ENCODE assay signal across 8 cellular contexts in genomic region chr12:104695453-104696148, GRCh38.
A peak's percentile ranks its signal among the peaks of the same experiment; 100 is the strongest.
DNase-seq lines count a peak whose midpoint lies in the region; ATAC-seq and TF ChIP-seq lines count a peak whose summit lies in the region.

No MANE protein-coding gene starts in this region.

- H3K9me3 ChIP-seq in CD8-positive, alpha-beta T cell (ENCODE audit: low read length), result no peaks in the 10 kb centered on the region

- H3K27ac ChIP-seq in CD8-positive, alpha-beta T cell (ENCODE audit: low read depth, low read length), result no peak overlapping the region
- H3K27ac ChIP-seq in GM23338 (ENCODE audit: low read depth), result no peak overlapping the region

- TF ChIP-seq CTCF in CD8-positive, alpha-beta T cell (IDR thresholded peaks at IDR 0.05), result no peak
- TF ChIP-seq CTCF in GM23338 (conservative IDR thresholded peaks at IDR 0.05; ENCODE audit: low read depth in 2 of 2), result no peak

- CTCF ChIA-PET in CD8-positive, alpha-beta T cell (lab: Charles Lee), result interaction anchor here (1.0 to 1.8 kb wide), 2 partner anchors 98 to 314 kb away, joined by 3 to 6 read pairs; no protein-coding TSS in a partner anchor
- CTCF ChIA-PET in activated CD8-positive, alpha-beta memory T cell treated with anti-CD3 and anti-CD28 coated beads, Interleukin-2, amount 10 ng/mL, durations not matched to agents 7 days and 5 days (lab: Charles Lee), result interaction anchor here (0.8 to 1.4 kb wide), 6 partner anchors 8 to 357 kb away, joined by 3 to 5 read pairs (median 3); no protein-coding TSS in a partner anchor

- no peaks in the 10 kb centered on the region for H3K79me2 ChIP-seq in GM23338 (replicated peaks; ENCODE audit: insufficient read depth)

- H3K36me3 ChIP-seq in CD8-positive, alpha-beta T cell (ENCODE audit: insufficient read depth, low read length), result no peaks in the 10 kb centered on the region
- H3K36me3 ChIP-seq in GM23338 (ENCODE audit: insufficient read depth), result no peaks in the 10 kb centered on the region

- H3K36me3 Mint-ChIP-seq in CD8-positive, alpha-beta T cell, result peaks cover 9% of the 10 kb centered on the region
- peaks cover 16% of the 10 kb centered on the region for H3K36me3 Mint-ChIP-seq in GM23338 (ENCODE audit: low read depth)
- H3K36me3 Mint-ChIP-seq in activated CD8-positive, alpha-beta memory T cell treated with anti-CD3 and anti-CD28 coated beads, Interleukin-2, amount 10 ng/mL, durations not matched to agents 7 days and 5 days, result peaks cover 43% of the 10 kb centered on the region
- peaks cover 29% of the 10 kb centered on the region for H3K36me3 Mint-ChIP-seq in stimulated activated memory B cell treated with anti-CD40 and anti-IgM and Interleukin-4, amounts not matched to agents 10 μg/mL and 1 μg/mL and 100 μg/mL, for 72 hours

- ATAC-seq in CD8-positive, alpha-beta T cell, result peak; percentile 94
- ATAC-seq in GM23338 (peak; percentile 42), HG02840 (IDR thresholded peaks at IDR 0.05; ENCODE audit: low FRiP score, unreplicated experiment) (no peak)
- ATAC-seq in activated CD8-positive, alpha-beta memory T cell treated with anti-CD3 and anti-CD28 coated beads, Interleukin-2, amount 10 ng/mL, durations not matched to agents 7 days and 5 days, result peak; percentile 80
- peak; percentile 84 for ATAC-seq in stimulated activated memory B cell treated with anti-CD40 and anti-IgM and Interleukin-4, amounts not matched to agents 10 μg/mL and 1 μg/mL and 100 μg/mL, for 72 hours

- no peaks in the 10 kb centered on the region for H4K20me1 ChIP-seq in GM23338 (replicated peaks; ENCODE audit: insufficient read depth)

- intact Hi-C loops in CD8-positive, alpha-beta T cell (cut with DNase I, micrococcal nuclease), result loop anchor here in 1 of 2 experiments (1.0 to 2.0 kb wide), 2 partner anchors 12 to 23 kb away; no protein-coding TSS in a partner anchor

- no peak overlapping the region for H3K4me3 ChIP-seq in CD8-positive, alpha-beta T cell (ENCODE audit: low read depth, low read length)
- H3K4me3 ChIP-seq in GM23338, result no peak overlapping the region

- peaks cover 25% of the 10 kb centered on the region for H3K4me1 ChIP-seq in CD8-positive, alpha-beta T cell (ENCODE audit: insufficient read depth, low read length)
- peaks cover 15% of the 10 kb centered on the region for H3K4me1 ChIP-seq in GM23338 (ENCODE audit: insufficient read depth)

- H2AFZ ChIP-seq in GM23338, result no peak overlapping the region

- H3K4me1 Mint-ChIP-seq in CD8-positive, alpha-beta T cell (ENCODE audit: low read depth), result peaks cover 58% of the 10 kb centered on the region
- peaks cover 11% of the 10 kb centered on the region; the same call in 2 of the 3 replicates for H3K4me1 Mint-ChIP-seq in GM23338
- H3K4me1 Mint-ChIP-seq in activated CD8-positive, alpha-beta memory T cell treated with anti-CD3 and anti-CD28 coated beads, Interleukin-2, amount 10 ng/mL, durations not matched to agents 7 days and 5 days, result peaks cover 75% of the 10 kb centered on the region
- H3K4me1 Mint-ChIP-seq in stimulated activated memory B cell treated with anti-CD40 and anti-IgM and Interleukin-4, amounts not matched to agents 10 μg/mL and 1 μg/mL and 100 μg/mL, for 72 hours, result peaks cover 83% of the 10 kb centered on the region

- H3K9me3 Mint-ChIP-seq in CD8-positive, alpha-beta T cell, result peaks cover 2% of the 10 kb centered on the region
- H3K9me3 Mint-ChIP-seq in GM23338, result peaks cover 14% of the 10 kb centered on the region
- H3K9me3 Mint-ChIP-seq in activated CD8-positive, alpha-beta memory T cell treated with anti-CD3 and anti-CD28 coated beads, Interleukin-2, amount 10 ng/mL, durations not matched to agents 7 days and 5 days (ENCODE audit: low read depth), result peaks cover 8% of the 10 kb centered on the region
- H3K9me3 Mint-ChIP-seq in stimulated activated memory B cell treated with anti-CD40 and anti-IgM and Interleukin-4, amounts not matched to agents 10 μg/mL and 1 μg/mL and 100 μg/mL, for 72 hours, result no peaks in the 10 kb centered on the region

- H3K4me3 Mint-ChIP-seq in CD8-positive, alpha-beta T cell, result peak overlapping the region; percentile 32
- H3K4me3 Mint-ChIP-seq in GM23338, result no peak overlapping the region
- H3K4me3 Mint-ChIP-seq in activated CD8-positive, alpha-beta memory T cell treated with anti-CD3 and anti-CD28 coated beads, Interleukin-2, amount 10 ng/mL, durations not matched to agents 7 days and 5 days, result no peak overlapping the region
- peak overlapping the region; percentile 56 for H3K4me3 Mint-ChIP-seq in stimulated activated memory B cell treated with anti-CD40 and anti-IgM and Interleukin-4, amounts not matched to agents 10 μg/mL and 1 μg/mL and 100 μg/mL, for 72 hours

- H3K4me2 ChIP-seq in GM23338, result peak overlapping the region; percentile 55; the same call in 1 of the 2 replicates

- no peaks in the 10 kb centered on the region for H3K27me3 Mint-ChIP-seq in CD8-positive, alpha-beta T cell (ENCODE audit: low read depth)
- H3K27me3 Mint-ChIP-seq in GM23338 (ENCODE audit: insufficient read depth, low read depth, poor library complexity), result peaks cover 9% of the 10 kb centered on the region
- no peaks in the 10 kb centered on the region for H3K27me3 Mint-ChIP-seq in activated CD8-positive, alpha-beta memory T cell treated with anti-CD3 and anti-CD28 coated beads, Interleukin-2, amount 10 ng/mL, durations not matched to agents 7 days and 5 days
- no peaks in the 10 kb centered on the region for H3K27me3 Mint-ChIP-seq in stimulated activated memory B cell treated with anti-CD40 and anti-IgM and Interleukin-4, amounts not matched to agents 10 μg/mL and 1 μg/mL and 100 μg/mL, for 72 hours

- H3K27me3 ChIP-seq in CD8-positive, alpha-beta T cell (ENCODE audit: insufficient read depth, low read length), result no peaks in the 10 kb centered on the region
- no peaks in the 10 kb centered on the region for H3K27me3 ChIP-seq in GM23338 (ENCODE audit: insufficient read depth)

- no peaks in the 10 kb centered on the region for H3K9me2 ChIP-seq in GM23338 (ENCODE audit: insufficient read depth)

- no peaks in the 10 kb centered on the region for H3F3A ChIP-seq in GM23338 (replicated peaks; ENCODE audit: low read depth)

- DNase-seq in CD8-positive, alpha-beta T cell, result peak in 5 of 7 experiments; percentile 34 to 88 (median 57)
- DNase-seq in GM23338 (ENCODE audit: low spot score) (no peak), NCI-H2107 treated with DMSO at 0.1 percent for 48 hours (lab: John Stamatoyannopoulos, UW; ENCODE audit: unreplicated experiment) (peak; percentile 99), glomerular endothelial cell (ENCODE audit: extremely low read depth, low read depth, low spot score) (peak; percentile 47), NCI-H2227 (lab: John Stamatoyannopoulos, UW; ENCODE audit: unreplicated experiment) (no peak)
- DNase-seq in activated CD8-positive, alpha-beta memory T cell treated with anti-CD3 and anti-CD28 coated beads, Interleukin-2, amount 10 ng/mL, durations not matched to agents 7 days and 5 days, result peak; percentile 80

- peak overlapping the region; percentile 70 for H3K27ac Mint-ChIP-seq in CD8-positive, alpha-beta T cell
- H3K27ac Mint-ChIP-seq in GM23338, result no peak overlapping the region
- peak overlapping the region; percentile 80 for H3K27ac Mint-ChIP-seq in activated CD8-positive, alpha-beta memory T cell treated with anti-CD3 and anti-CD28 coated beads, Interleukin-2, amount 10 ng/mL, durations not matched to agents 7 days and 5 days
- peak overlapping the region; percentile 81 for H3K27ac Mint-ChIP-seq in stimulated activated memory B cell treated with anti-CD40 and anti-IgM and Interleukin-4, amounts not matched to agents 10 μg/mL and 1 μg/mL and 100 μg/mL, for 72 hours

- POLR2A ChIA-PET in CD8-positive, alpha-beta T cell (lab: Charles Lee), result no interaction called here

TF ChIP-seq in GM23338, 12 proteins besides CTCF, POLR2A, EP300 and RAD21 (continues in another document):
- no peak for TF ChIP-seq EZH2 (IDR thresholded peaks at IDR 0.05; ENCODE audit: low read depth, unreplicated experiment)
- no peak for TF ChIP-seq ETS1 (IDR thresholded peaks at IDR 0.05)
- TF ChIP-seq ZNF331 (CRISPR knock-in tag; IDR thresholded peaks at IDR 0.05; ENCODE audit: low read depth), result no peak
- TF ChIP-seq JUNB (IDR thresholded peaks at IDR 0.05; ENCODE audit: unreplicated experiment), result no peak
- no peak for TF ChIP-seq POLR2AphosphoS5 (IDR thresholded peaks at IDR 0.05; ENCODE audit: low read depth)
- TF ChIP-seq STAT1 (IDR thresholded peaks at IDR 0.05; ENCODE audit: unreplicated experiment), result no peak
- TF ChIP-seq NANOG (IDR thresholded peaks at IDR 0.05; ENCODE audit: borderline replicate concordance), result no peak
- TF ChIP-seq REST (IDR thresholded peaks at IDR 0.05; ENCODE audit: unreplicated experiment), result no peak

Comparison
In these comparisons a context has a peak if more than half of its experiments do, and no peak if none do; other contexts are left out.
1. DNase-seq: peak in CD8-positive, alpha-beta T cell (5 of 7), NCI-H2107 treated with DMSO at 0.1 percent for 48 hours (single experiment), activated CD8-positive, alpha-beta memory T cell treated with anti-CD3 and anti-CD28 coated beads, Interleukin-2, amount 10 ng/mL, durations not matched to agents 7 days and 5 days (single experiment) and glomerular endothelial cell (single experiment); none in GM23338 (single experiment) and NCI-H2227 (single experiment).
2. H3K4me3 Mint-ChIP-seq: peak in CD8-positive, alpha-beta T cell (single experiment) and stimulated activated memory B cell treated with anti-CD40 and anti-IgM and Interleukin-4, amounts not matched to agents 10 μg/mL and 1 μg/mL and 100 μg/mL, for 72 hours (single experiment); none in GM23338 (single experiment) and activated CD8-positive, alpha-beta memory T cell treated with anti-CD3 and anti-CD28 coated beads, Interleukin-2, amount 10 ng/mL, durations not matched to agents 7 days and 5 days (single experiment).